14 cellular contexts compared by ENCODE assay signal in the genomic region with DNA sequence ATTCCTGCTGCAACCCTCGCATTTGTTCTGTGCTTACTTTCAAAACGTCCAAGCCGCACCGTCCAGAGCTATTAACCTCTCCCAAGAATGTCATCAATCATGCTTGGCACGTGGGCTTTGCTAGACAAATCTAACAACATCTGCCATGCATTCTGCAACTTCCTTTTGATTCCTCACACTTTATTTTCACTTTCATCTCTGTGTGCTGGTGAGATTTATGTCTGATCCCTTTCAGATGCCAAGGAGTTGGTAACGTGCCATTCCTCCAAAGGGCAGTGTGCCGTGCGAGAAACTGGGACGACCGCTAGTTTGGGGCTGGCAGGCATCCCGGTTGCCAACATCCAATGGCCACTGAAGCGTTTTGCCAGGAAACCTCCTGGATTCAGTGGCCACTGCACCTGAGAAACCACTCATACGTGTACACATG.
DNase-seq lines count a peak whose midpoint lies in the region; ATAC-seq, FAIRE-seq and TF ChIP-seq lines count a peak whose summit lies in the region.
"Had no signal": no experiment of that assay in that cellular context is flagged by ENCODE, and none has a peak within 500 bp of the region (broad histone marks: within the 10 kb centered on the region; RNA-seq: fewer than 3 reads in every experiment).

No MANE protein-coding gene starts in this region.

- H3K36me3 ChIP-seq in parathyroid adenoma (ENCODE audit: control insufficient read depth, insufficient read depth, low read length) (no peaks in the 10 kb centered on the region), vagina (no peaks in the 10 kb centered on the region)
- H3K36me3 ChIP-seq: ovary had no signal

- H3K9me3 ChIP-seq in parathyroid adenoma (ENCODE audit: control insufficient read depth, low read length) (no peaks in the 10 kb centered on the region), vagina (no peaks in the 10 kb centered on the region)
- H3K9me3 ChIP-seq: ovary had no signal

- no peak for ATAC-seq in GM18868 (IDR thresholded peaks at IDR 0.05; ENCODE audit: unreplicated experiment)
- ATAC-seq in activated CD4-positive, CD25-positive, alpha-beta regulatory T cell treated with anti-CD3 and anti-CD28 coated beads, Interleukin-2, amount 50 U/mL, for 24 hours: no peak
- ATAC-seq: T-cell had no signal

- H3K4me3 ChIP-seq in fibroblast of the aortic adventitia (ENCODE audit: low read depth, low read length) (no peak overlapping the region), parathyroid adenoma (ENCODE audit: low read depth, low read length) (no peak overlapping the region), vagina (peak overlapping the region in 1 of 2 donors; percentile 3)
- H3K4me3 ChIP-seq: hepatocyte, ovary had no signal

- TF ChIP-seq CTCF in fibroblast of the aortic adventitia (IDR thresholded peaks at IDR 0.05; ENCODE audit: insufficient read depth, low read length) (no peak), parathyroid adenoma (IDR thresholded peaks at IDR 0.05) (no peak), vagina (IDR thresholded peaks at IDR 0.05) (no peak)

- no peaks in the 10 kb centered on the region for H3K79me2 ChIP-seq in parathyroid adenoma
- H3K79me2 ChIP-seq: hepatocyte had no signal

- no peak overlapping the region for H3K27ac ChIP-seq in parathyroid adenoma
- no peak overlapping the region for H3K27ac ChIP-seq in vagina
- H3K27ac ChIP-seq: hepatocyte, ovary had no signal

- H3K4me1 ChIP-seq in parathyroid adenoma (no peaks in the 10 kb centered on the region), vagina (peaks cover 10% of the 10 kb centered on the region)

- H2AFZ ChIP-seq in parathyroid adenoma: peak overlapping the region; percentile 4
- H2AFZ ChIP-seq: hepatocyte had no signal

- in situ Hi-C loops in Caki2 (cut with HindIII; ENCODE audit: low pct_unique_long_range_greater_than_20kb, low sequenced_read_pairs): no loop called here

- no peak overlapping the region for H3K9ac ChIP-seq in parathyroid adenoma

- DNase-seq in Caki2 (ENCODE audit: low read depth): peak; percentile 22
- DNase-seq in RCC 7860 (ENCODE audit: low spot score): peak; percentile 34
- peak; percentile 11 for DNase-seq in fibroblast of the aortic adventitia (ENCODE audit: low read depth)
- no peak for DNase-seq in cortex of kidney (lab: John Stamatoyannopoulos, UW)
- DNase-seq in vagina (ENCODE audit: extremely low spot score in 2 of 2): no peak
- DNase-seq: CD4-positive, CD25-positive, alpha-beta regulatory T cell; central memory CD4-positive, alpha-beta T cell; NCI-H2081; ovary; T-cell had no signal

- peak overlapping the region; percentile 19 for H3K4me2 ChIP-seq in parathyroid adenoma (ENCODE audit: low read length)
- H3K4me2 ChIP-seq: hepatocyte had no signal

- intact Hi-C loops in vagina (cut with DNase I): no loop called here

- no peak for TF ChIP-seq POLR2A in vagina (IDR thresholded peaks at IDR 0.05)

- H3K27me3 ChIP-seq in parathyroid adenoma (ENCODE audit: control insufficient read depth, insufficient read depth, low read length) (no peaks in the 10 kb centered on the region), vagina (no peaks in the 10 kb centered on the region)
- H3K27me3 ChIP-seq: hepatocyte, ovary had no signal

- FAIRE-seq in RCC 7860 (lab: Jason Lieb, UNC): peak; percentile 67

Comparison
In these comparisons a context has a peak if more than half of its experiments do, and no peak if none do; other contexts are left out.
1. DNase-seq: peak in Caki2 (single experiment), RCC 7860 (single experiment) and fibroblast of the aortic adventitia (single experiment); none in cortex of kidney (single experiment) and vagina (0 of 2).